26 cellular contexts compared by ENCODE assay signal in the genomic region with DNA sequence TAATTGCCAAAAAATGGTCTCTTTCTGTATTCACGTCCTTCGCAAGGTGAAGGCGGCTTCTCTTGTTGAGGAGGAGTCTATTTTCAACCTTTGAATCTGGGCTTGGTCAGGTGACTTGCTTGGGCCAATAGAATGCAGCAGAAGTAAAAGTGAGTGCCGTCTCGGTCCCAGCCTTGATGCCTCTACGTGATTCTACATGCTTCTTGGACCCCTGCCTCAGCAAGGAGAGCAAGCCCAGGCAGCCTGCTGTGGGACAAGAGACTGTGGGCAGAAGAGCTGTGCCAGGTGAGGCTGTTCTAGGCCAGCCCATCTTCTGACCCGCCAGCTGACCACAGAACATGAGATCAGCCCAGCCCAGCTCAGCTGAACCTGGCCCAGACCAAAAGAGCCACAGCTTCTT. TPM values are rescaled to one million over a fixed set of nuclear protein-coding genes. Genes with fewer than 3 reads are reported as not detected.
"Had no signal": no experiment of that assay in that cellular context is flagged by ENCODE, and none has a peak within 500 bp of the region (broad histone marks: within the 10 kb centered on the region; RNA-seq: fewer than 3 reads in every experiment).

No MANE protein-coding gene starts in this region.

- H3K4me1 ChIP-seq: heart left ventricle, parathyroid adenoma, thyroid gland had no signal

- H3K9ac ChIP-seq: parathyroid adenoma had no signal

- FAIRE-seq: frontal cortex had no signal

- H3K27ac ChIP-seq: heart left ventricle, neutrophil, parathyroid adenoma, thyroid gland, WERI-Rb-1 had no signal

- H2AFZ ChIP-seq: parathyroid adenoma had no signal

- DNase-seq: activated CD4-positive, alpha-beta T cell treated with anti-CD3 and anti-CD28 coated beads for 36 hours; activated CD4-positive, alpha-beta T cell treated with anti-CD3 and anti-CD28 coated beads, Interleukin-2, amount 50 U/mL, for 48 hours; activated gamma-delta T cell treated with Interleukin-2 at 50 U/mL for 16 hours; amniotic stem cell; effector memory CD8-positive, alpha-beta T cell; heart left ventricle; immature natural killer cell; mesenchymal stem cell; naive thymus-derived CD8-positive, alpha-beta T cell; stimulated activated CD4-positive, alpha-beta T cell treated with anti-CD3 and anti-CD28 coated beads, Interleukin-12 subunit alpha, Interleukin-12 subunit beta, amount 100 ng/mL, for 4 hours; stimulated activated CD4-positive, alpha-beta T cell treated with anti-CD3 and anti-CD28 coated beads, Interleukin-1b, Interleukin-23, amount 100 ng/mL, for 48 hours; stimulated activated CD8-positive, alpha-beta memory T cell treated with anti-CD3 and anti-CD28 coated beads, Interleukin-4, amount 100 ng/mL, for 48 hours; stimulated activated naive CD4-positive, alpha-beta T cell; SW 1271; T-helper 2 cell; thyroid gland; WERI-Rb-1 had no signal

- H3K9me3 ChIP-seq: neutrophil, thyroid gland had no signal

- H3K79me2 ChIP-seq: parathyroid adenoma had no signal

- H3K36me3 ChIP-seq: heart left ventricle, neutrophil, thyroid gland, WERI-Rb-1 had no signal

- H3K4me3 ChIP-seq: heart left ventricle, thyroid gland had no signal

- ATAC-seq: activated CD4-positive, alpha-beta T cell treated with anti-CD3 and anti-CD28 coated beads for 36 hours; effector memory CD8-positive, alpha-beta T cell; heart left ventricle; naive thymus-derived CD8-positive, alpha-beta T cell had no signal

- H3K27me3 ChIP-seq: heart left ventricle, thyroid gland had no signal

RNA-seq across cellular contexts. Expression of a gene that starts 39.1 kb away (rescaled TPM):
- total RNA-seq: activated CD4-positive, alpha-beta T cell treated with anti-CD3 and anti-CD28 coated beads for 36 hours; cardiac septum; dermis microvascular lymphatic vessel endothelial cell; epithelial cell of proximal tubule; frontal cortex; heart left ventricle; liver; mucosa of gallbladder; naive thymus-derived CD8-positive, alpha-beta T cell; thyroid gland; ureter had no signal
- polyA plus RNA-seq: heart left ventricle; immature natural killer cell; liver; naive thymus-derived CD8-positive, alpha-beta T cell had no signal
